ENCODE assay signal across 7 cellular contexts in genomic region chrX:129600981-129601424, GRCh38. TPM values are rescaled to one million over a fixed set of nuclear protein-coding genes. Genes with fewer than 3 reads are reported as not detected.
DNase-seq lines count a peak whose midpoint lies in the region; ATAC-seq and TF ChIP-seq lines count a peak whose summit lies in the region.

No MANE protein-coding gene starts in this region.

- H3K4me3 ChIP-seq in fibroblast of mammary gland (ENCODE audit: control insufficient read depth, low read depth, low read length) = no peak overlapping the region

- peak; percentile 69 for TF ChIP-seq CTCF in fibroblast of mammary gland (conservative IDR thresholded peaks at IDR 0.05; ENCODE audit: control insufficient read depth, insufficient read depth, low read depth, low read length)

- ATAC-seq in SK-N-SH treated with all-trans-retinoic acid at 6 μM for 48 hours (peak; percentile 64), GM21381 (IDR thresholded peaks at IDR 0.05; ENCODE audit: unreplicated experiment) (no peak), GM18870 (IDR thresholded peaks at IDR 0.05; ENCODE audit: unreplicated experiment) (no peak)

- DNase-seq in DMS114 treated with DMSO at 0.1 percent for 48 hours (lab: John Stamatoyannopoulos, UW; ENCODE audit: unreplicated experiment) (peak; percentile 6), H4 (ENCODE audit: low spot score) (peak; percentile 23), fibroblast of mammary gland (ENCODE audit: low read depth) (peak; percentile 31), nucleus accumbens (lab: John Stamatoyannopoulos, UW) (peak in 45 of 56 donors; percentile 1 to 65 (median 28))

TF ChIP-seq in SK-N-SH treated with all-trans-retinoic acid at 6 μM for 48 hours, 23 proteins besides CTCF, POLR2A, EP300 and RAD21:
- TF ChIP-seq ZNF565 (CRISPR knock-in tag; conservative IDR thresholded peaks at IDR 0.05; ENCODE audit: low read depth) (no peak), POU6F1 (CRISPR knock-in tag; IDR thresholded peaks at IDR 0.05; ENCODE audit: borderline replicate concordance, low read depth) (no peak), ESRRG (CRISPR knock-in tag; IDR thresholded peaks at IDR 0.05) (no peak), OSR1 (CRISPR knock-in tag; IDR thresholded peaks at IDR 0.05) (no peak)

RNA-seq across cellular contexts. Expression of gene APLN, which starts 53.8 kb away (rescaled TPM):
- total RNA-seq in H4 (2014; rRNA removed; shearing (Covaris generic)) = 0.19 and 0.74 TPM in 2 replicates
